Comparison of ENCODE assay signal across 10 cellular contexts in genomic region chr10:48802611-48803046, GRCh38.
A peak's percentile ranks its signal among the peaks of the same experiment; 100 is the strongest.
DNase-seq lines count a peak whose midpoint lies in the region; ATAC-seq and TF ChIP-seq lines count a peak whose summit lies in the region.
"Had no signal": no experiment of that assay in that cellular context is flagged by ENCODE, and none has a peak within 500 bp of the region (broad histone marks: within the 10 kb centered on the region; RNA-seq: fewer than 3 reads in every experiment).

No MANE protein-coding gene starts in this region.

- H3K27ac ChIP-seq in CD4-positive, alpha-beta T cell (ENCODE audit: low read depth, low read length): no peak overlapping the region
- H3K27ac ChIP-seq: HL-60, parathyroid adenoma had no signal

- intact Hi-C loops in CD4-positive, alpha-beta T cell (cut with DNase I, micrococcal nuclease): no loop called here

- TF ChIP-seq CTCF in CD4-positive, alpha-beta T cell (IDR thresholded peaks at IDR 0.05): no peak

- no peaks in the 10 kb centered on the region for H3K27me3 Mint-ChIP-seq in CD4-positive, alpha-beta T cell

- no peaks in the 10 kb centered on the region for H3K9me3 ChIP-seq in CD4-positive, alpha-beta T cell (ENCODE audit: control insufficient read depth, low read length)

- H3K9me3 Mint-ChIP-seq in CD4-positive, alpha-beta T cell: peaks cover 6% of the 10 kb centered on the region

- POLR2A ChIA-PET in CD4-positive, alpha-beta T cell (lab: Charles Lee): no interaction called here

- DNase-seq in CD4-positive, alpha-beta T cell: no peak
- peak; percentile 9 for DNase-seq in NCI-H446 treated with DMSO at 0.1 percent for 48 hours (lab: John Stamatoyannopoulos, UW)
- DNase-seq in left lobe of liver (ENCODE audit: low spot score): no peak
- DNase-seq in NCI-H128 (lab: John Stamatoyannopoulos, UW; ENCODE audit: unreplicated experiment): no peak
- no peak for DNase-seq in NCI-H510A (lab: John Stamatoyannopoulos, UW)
- DNase-seq in NCI-H1436 treated with DMSO at 0.1 percent for 48 hours (lab: John Stamatoyannopoulos, UW): no peak

- CTCF ChIA-PET in CD4-positive, alpha-beta T cell (lab: Charles Lee): no interaction called here

- no peaks in the 10 kb centered on the region for H3K27me3 ChIP-seq in CD4-positive, alpha-beta T cell (ENCODE audit: control insufficient read depth, insufficient read depth, low read length)

- ATAC-seq in CD4-positive, alpha-beta T cell (ENCODE audit: poor library complexity): no peak
- ATAC-seq in GM19043 (IDR thresholded peaks at IDR 0.05; ENCODE audit: low read depth, unreplicated experiment) (peak; percentile 93), HG02852 (IDR thresholded peaks at IDR 0.05; ENCODE audit: unreplicated experiment) (peak; percentile 88), left lobe of liver (no peak)

- peaks cover 68% of the 10 kb centered on the region for H3K4me1 Mint-ChIP-seq in CD4-positive, alpha-beta T cell (ENCODE audit: low read depth)

- no peak overlapping the region for H3K4me3 Mint-ChIP-seq in CD4-positive, alpha-beta T cell

- H3K36me3 Mint-ChIP-seq in CD4-positive, alpha-beta T cell (ENCODE audit: low read depth): peaks cover 5% of the 10 kb centered on the region

- peak overlapping the region; percentile 53 for H3K27ac Mint-ChIP-seq in CD4-positive, alpha-beta T cell

Comparison
In these comparisons a context has a peak if more than half of its experiments do, and no peak if none do; other contexts are left out.
1. ATAC-seq: peak in GM19043 (single experiment) and HG02852 (single experiment); none in CD4-positive, alpha-beta T cell (single experiment) and left lobe of liver (single experiment).